In the genomic region with DNA sequence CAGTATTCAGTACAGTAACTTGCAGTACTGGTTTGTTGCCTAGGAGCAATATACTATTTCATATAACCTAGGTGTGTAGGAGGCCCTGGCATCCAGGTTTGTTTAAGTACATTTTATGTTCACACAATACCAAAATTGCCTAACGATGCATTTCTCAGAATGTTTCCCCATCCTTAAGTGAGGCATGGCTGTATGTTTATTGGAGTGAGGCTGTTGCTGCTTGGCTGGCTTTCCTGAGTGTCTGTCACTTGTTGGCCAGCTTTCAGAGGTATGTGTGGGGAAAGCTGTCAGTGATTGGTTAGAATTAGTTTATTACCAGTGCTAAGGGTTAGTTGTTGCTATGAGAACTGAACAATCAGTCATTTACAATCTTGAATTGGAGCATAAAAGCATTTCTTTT, we compare ENCODE assay signal across 18 cellular contexts.
DNase-seq lines count a peak whose midpoint lies in the region; ATAC-seq, FAIRE-seq and TF ChIP-seq lines count a peak whose summit lies in the region.
"Had no signal": no experiment of that assay in that cellular context is flagged by ENCODE, and none has a peak within 500 bp of the region (broad histone marks: within the 10 kb centered on the region; RNA-seq: fewer than 3 reads in every experiment).

No MANE protein-coding gene starts in this region.

- TF ChIP-seq CTCF in right atrium auricular region (IDR thresholded peaks at IDR 0.05) (no peak), kidney epithelial cell (IDR thresholded peaks at IDR 0.05; ENCODE audit: insufficient read depth, low read length, poor library complexity, severe bottlenecking) (no peak)

- H3K27me3 ChIP-seq in right atrium auricular region (no peaks in the 10 kb centered on the region), kidney epithelial cell (ENCODE audit: control insufficient read depth, insufficient read depth, low read length) (no peaks in the 10 kb centered on the region)

- H3K9me3 ChIP-seq in right atrium auricular region = no peaks in the 10 kb centered on the region
- H3K9me3 ChIP-seq: Caco-2 had no signal

- no peak overlapping the region for H3K27ac ChIP-seq in right atrium auricular region
- H3K27ac ChIP-seq: PC-9 had no signal

- H3K4me1 ChIP-seq in right atrium auricular region = no peaks in the 10 kb centered on the region
- H3K4me1 ChIP-seq: Caco-2 had no signal

- H3K36me3 ChIP-seq in right atrium auricular region = no peaks in the 10 kb centered on the region
- H3K36me3 ChIP-seq in kidney epithelial cell (ENCODE audit: control insufficient read depth, insufficient read depth, low read length) = no peaks in the 10 kb centered on the region

- H3K4me3 ChIP-seq in right atrium auricular region (no peak overlapping the region), kidney epithelial cell (ENCODE audit: low read depth, low read length) (no peak overlapping the region)
- H3K4me3 ChIP-seq: PC-9 had no signal

- no peak for DNase-seq in Right ventricle myocardium superior
- no peak for DNase-seq in right atrium auricular region (ENCODE audit: low spot score)
- peak; percentile 32 for DNase-seq in astrocyte of the hippocampus (ENCODE audit: low read depth, low spot score)
- peak; percentile 1 for DNase-seq in kidney epithelial cell (ENCODE audit: low read depth)
- no peak for DNase-seq in urothelium cell line (ENCODE audit: low spot score)
- no peak for DNase-seq in activated CD8-positive, alpha-beta memory T cell treated with anti-CD3 and anti-CD28 coated beads for 24 hours
- DNase-seq: AML-193, Caco-2, DMS79 treated with DMSO at 0.1 percent for 48 hours, GDM1, H7, KG1, NCI-H1092 treated with DMSO at 0.1 percent for 48 hours, NCI-H1694 treated with DMSO at 0.1 percent for 48 hours, NCI-H526 treated with DMSO at 0.1 percent for 48 hours, PC-9 had no signal

- ATAC-seq in Right ventricle myocardium superior (ENCODE audit: poor library complexity) (peak; percentile 43), HG02885 (IDR thresholded peaks at IDR 0.05; ENCODE audit: poor library complexity, unreplicated experiment) (no peak)
- ATAC-seq: SK-N-SH treated with all-trans-retinoic acid at 6 μM for 48 hours had no signal

- no peak for FAIRE-seq in urothelium cell line (lab: Jason Lieb, UNC)

- intact Hi-C loops in Right ventricle myocardium superior (cut with DNase I) = no loop called here

Comparison
In these comparisons a context has a peak if more than half of its experiments do, and no peak if none do; other contexts are left out.
1. DNase-seq: peak in astrocyte of the hippocampus (single experiment) and kidney epithelial cell (single experiment); none in Right ventricle myocardium superior (single experiment), right atrium auricular region (single experiment), urothelium cell line (single experiment) and activated CD8-positive, alpha-beta memory T cell treated with anti-CD3 and anti-CD28 coated beads for 24 hours (single experiment).